In genomic region chr16:71338193-71338592, GRCh38 we compare ENCODE assay signal across 25 cellular contexts. TPM values are rescaled to one million over a fixed set of nuclear protein-coding genes. Genes with fewer than 3 reads are reported as not detected.
DNase-seq lines count a peak whose midpoint lies in the region; ATAC-seq, FAIRE-seq and TF ChIP-seq lines count a peak whose summit lies in the region.
"Had no signal": no experiment of that assay in that cellular context is flagged by ENCODE, and none has a peak within 500 bp of the region (broad histone marks: within the 10 kb centered on the region; RNA-seq: fewer than 3 reads in every experiment).

No MANE protein-coding gene starts in this region.

- POLR2A ChIA-PET in MCF 10A (lab: Yijun Ruan, JAX), result interaction anchor here (0.6 to 1.4 kb wide), 4 partner anchors 10 to 559 kb away, joined by 3 to 5 read pairs (median 4); partner anchors contain the start of gene CMTR2
- POLR2A ChIA-PET in naive thymus-derived CD8-positive, alpha-beta T cell (lab: Charles Lee), result no interaction called here

- H3K9me3 ChIP-seq in breast epithelium (no peaks in the 10 kb centered on the region), tibial artery (no peaks in the 10 kb centered on the region)

- H3K27ac ChIP-seq in breast epithelium (no peak overlapping the region), tibial artery (no peak overlapping the region)
- H3K27ac ChIP-seq: BLaER1 treated with 17β-estradiol and CSF1 and Interleukin-3, amounts not matched to agents 10 nM and 100 nM; left ventricle myocardium inferior had no signal

- no peak for TF ChIP-seq CTCF in MCF 10A (IDR thresholded peaks at IDR 0.05; ENCODE audit: unreplicated experiment)
- no peak for TF ChIP-seq CTCF in breast epithelium (IDR thresholded peaks at IDR 0.05)
- no peak for TF ChIP-seq CTCF in bronchial epithelial cell (IDR thresholded peaks at IDR 0.05; ENCODE audit: insufficient read depth, low read length, severe bottlenecking)
- no peak for TF ChIP-seq CTCF in HFFc6 (IDR thresholded peaks at IDR 0.05)
- no peak for TF ChIP-seq CTCF in tibial artery (IDR thresholded peaks at IDR 0.05)

- peaks cover 11% of the 10 kb centered on the region for H3K27me3 Mint-ChIP-seq in MCF 10A (ENCODE audit: insufficient read depth, unreplicated experiment)
- peaks cover 2% of the 10 kb centered on the region for H3K27me3 Mint-ChIP-seq in HFFc6 (ENCODE audit: insufficient read depth)
- H3K27me3 Mint-ChIP-seq in naive thymus-derived CD8-positive, alpha-beta T cell, result peaks cover 17 to 47% (median 36%) of the 10 kb centered on the region in 5 donors

- intact Hi-C loops in MCF 10A (cut with micrococcal nuclease), result no loop called here
- intact Hi-C loops in breast epithelium (cut with DNase I; ENCODE audit: low total_unique reads), result no loop called here
- intact Hi-C loops in tibial artery (cut with DNase I; ENCODE audit: low total_unique reads), result no loop called here

- H3K36me3 ChIP-seq in breast epithelium (no peaks in the 10 kb centered on the region), bronchial epithelial cell (ENCODE audit: control insufficient read depth, insufficient read depth, low read length) (no peaks in the 10 kb centered on the region), tibial artery (no peaks in the 10 kb centered on the region)
- H3K36me3 ChIP-seq: BLaER1 treated with 17β-estradiol and CSF1 and Interleukin-3, amounts not matched to agents 10 nM and 100 nM; left ventricle myocardium inferior had no signal

- no peak for ATAC-seq in GM21447 (IDR thresholded peaks at IDR 0.05; ENCODE audit: unreplicated experiment)
- no peak for ATAC-seq in naive thymus-derived CD8-positive, alpha-beta T cell
- ATAC-seq: GM23338 had no signal

- H3K4me1 ChIP-seq in breast epithelium (no peaks in the 10 kb centered on the region), tibial artery (no peaks in the 10 kb centered on the region)
- H3K4me1 ChIP-seq: left ventricle myocardium inferior had no signal

- DNase-seq in MCF 10A (ENCODE audit: unreplicated experiment) (peak; percentile 83), breast epithelium (ENCODE audit: low spot score in 2 of 2) (no peak), NCI-H460 (ENCODE audit: extremely low read depth, low read depth) (peak; percentile 35), bronchial epithelial cell (ENCODE audit: low read depth) (peak; percentile 88), HFFc6 (no peak), tibial artery (no peak)
- no peak for DNase-seq in naive thymus-derived CD8-positive, alpha-beta T cell
- DNase-seq: activated CD4-positive, alpha-beta memory T cell treated with anti-CD3 and anti-CD28 coated beads for 36 hours; activated naive CD4-positive, alpha-beta T cell; DMS 273 treated with DMSO at 0.1 percent for 48 hours; effector CD8-positive, alpha-beta T cell; glutamatergic neuron; left ventricle myocardium inferior; NCI-H1048; NCI-H2029; NCI-H446 treated with DMSO at 0.1 percent for 48 hours; stimulated activated CD4-positive, alpha-beta T cell treated with anti-CD3 and anti-CD28 coated beads, Interleukin-4, amount 100 ng/mL, for 24 hours; T-helper 1 cell had no signal

- H3K4me1 Mint-ChIP-seq in MCF 10A (ENCODE audit: insufficient read depth, unreplicated experiment) (peaks cover 23% of the 10 kb centered on the region), HFFc6 (ENCODE audit: low read depth) (peaks cover 7% of the 10 kb centered on the region)
- H3K4me1 Mint-ChIP-seq in naive thymus-derived CD8-positive, alpha-beta T cell, result no peaks in the 10 kb centered on the region
- H3K4me1 Mint-ChIP-seq: GM23338 had no signal

- no peak overlapping the region for H3K4me3 Mint-ChIP-seq in MCF 10A (ENCODE audit: unreplicated experiment)
- no peak overlapping the region for H3K4me3 Mint-ChIP-seq in HFFc6
- H3K4me3 Mint-ChIP-seq in naive thymus-derived CD8-positive, alpha-beta T cell, result no peak overlapping the region
- H3K4me3 Mint-ChIP-seq: activated CD4-positive, alpha-beta memory T cell treated with anti-CD3 and anti-CD28 coated beads for 36 hours; GM23338 had no signal

- H3K27ac Mint-ChIP-seq in MCF 10A (ENCODE audit: low read depth, unreplicated experiment), result no peak overlapping the region
- no peak overlapping the region for H3K27ac Mint-ChIP-seq in HFFc6
- H3K27ac Mint-ChIP-seq in naive thymus-derived CD8-positive, alpha-beta T cell, result no peak overlapping the region
- H3K27ac Mint-ChIP-seq: activated CD4-positive, alpha-beta memory T cell treated with anti-CD3 and anti-CD28 coated beads for 36 hours; GM23338 had no signal

- no peak for TF ChIP-seq POLR2A in breast epithelium (IDR thresholded peaks at IDR 0.05)

- H3K4me3 ChIP-seq in breast epithelium (no peak overlapping the region), bronchial epithelial cell (ENCODE audit: low read depth, low read length) (no peak overlapping the region), tibial artery (no peak overlapping the region)
- H3K4me3 ChIP-seq: BLaER1 treated with 17β-estradiol and CSF1 and Interleukin-3, amounts not matched to agents 10 nM and 100 nM; GM23338; left ventricle myocardium inferior; smooth muscle cell had no signal

- H3K9me3 Mint-ChIP-seq in MCF 10A (ENCODE audit: unreplicated experiment) (peaks cover 10% of the 10 kb centered on the region), HFFc6 (no peaks in the 10 kb centered on the region)
- H3K9me3 Mint-ChIP-seq in naive thymus-derived CD8-positive, alpha-beta T cell, result peaks cover 0 to 10% (median 3%) of the 10 kb centered on the region in 9 donors
- H3K9me3 Mint-ChIP-seq: activated CD4-positive, alpha-beta memory T cell treated with anti-CD3 and anti-CD28 coated beads for 36 hours had no signal

- peak; percentile 32 for FAIRE-seq in bronchial epithelial cell (lab: Jason Lieb, UNC)
- FAIRE-seq: A204.1 had no signal

- no TSS peak for BruUV-seq in MCF 10A (replicated peaks; lab: Mats Ljungman, UMichigan)

- no peaks in the 10 kb centered on the region for H3K27me3 ChIP-seq in breast epithelium
- no peaks in the 10 kb centered on the region for H3K27me3 ChIP-seq in bronchial epithelial cell (ENCODE audit: control insufficient read depth, insufficient read depth, low read length)
- H3K27me3 ChIP-seq in tibial artery, result peaks cover 0 to 15% of the 10 kb centered on the region in 2 donors
- H3K27me3 ChIP-seq: BLaER1 treated with 17β-estradiol and CSF1 and Interleukin-3, amounts not matched to agents 10 nM and 100 nM had no signal

- H3K36me3 Mint-ChIP-seq in MCF 10A (ENCODE audit: insufficient read depth, unreplicated experiment), result no peaks in the 10 kb centered on the region
- H3K36me3 Mint-ChIP-seq in HFFc6 (ENCODE audit: low read depth), result no peaks in the 10 kb centered on the region
- H3K36me3 Mint-ChIP-seq in naive thymus-derived CD8-positive, alpha-beta T cell, result peaks cover 0 to 9% (median 0%) of the 10 kb centered on the region in 3 donors
- H3K36me3 Mint-ChIP-seq: activated CD4-positive, alpha-beta memory T cell treated with anti-CD3 and anti-CD28 coated beads for 36 hours had no signal

- CTCF ChIA-PET in MCF 10A (lab: Yijun Ruan, JAX), result interaction anchor here (1.6 to 1.9 kb wide), 2 partner anchors 19 to 28 kb away, joined by 5 read pairs; no protein-coding TSS in a partner anchor

RNA-seq across cellular contexts. Expression of gene CALB2, which starts 20.3 kb away (rescaled TPM):
- 0.23 TPM in 1 of 2 replicates, not detected in the other for total RNA-seq in MCF 10A (2022)
- 100 to 1,000 TPM in 1 of 3 donors, 10 to 100 TPM in 1, 1 to 10 TPM in 1; 7.5 to 169 (median 22.2) TPM for total RNA-seq in breast epithelium
- total RNA-seq in NCI-H460 (2014; rRNA removed; shearing (Covaris generic)), result 1.6 TPM in 2 replicates
- polyA plus RNA-seq in NCI-H460 (2014; cell fraction: nucleus; rRNA removed), result 7.2 and 9.2 TPM in 2 replicates
- total RNA-seq in bronchial epithelial cell, result 0.26 and 2.2 TPM in 2 replicates
- 1 to 10 TPM in 1 of 6 experiments, under 1 TPM in 2, not detected in 3; 0.14 to 1.1 (median 0.70) TPM for total RNA-seq in HFFc6 (2021; fragmentation: NEBNext Ultra II Directional; extraction: Animal tissue kit (Norgen Biotek cat#: 25700))
- total RNA-seq in naive thymus-derived CD8-positive, alpha-beta T cell, result not detected
- not detected for polyA plus RNA-seq in naive thymus-derived CD8-positive, alpha-beta T cell
- total RNA-seq: activated CD4-positive, alpha-beta memory T cell treated with anti-CD3 and anti-CD28 coated beads for 36 hours; mononuclear cell; pulmonary artery endothelial cell had no signal

RNA-seq across cellular contexts. Expression of gene CMTR2, which starts 49.0 kb away (rescaled TPM):
- total RNA-seq in MCF 10A (2022), result 25.6 and 27.7 TPM in 2 replicates
- total RNA-seq in breast epithelium, result 10 to 100 TPM; 18.1 to 39.7 (median 29.5) TPM
- 21.9 and 28.0 TPM in 2 replicates for total RNA-seq in NCI-H460 (2014; rRNA removed; shearing (Covaris generic))
- 16.7 and 28.0 TPM in 2 replicates for polyA plus RNA-seq in NCI-H460 (2014; cell fraction: nucleus; rRNA removed)
- 37.4 and 42.9 TPM in 2 replicates for total RNA-seq in bronchial epithelial cell
- 10 to 100 TPM; 12.2 to 15.6 (median 14.8) TPM for total RNA-seq in HFFc6 (2021; fragmentation: NEBNext Ultra II Directional; extraction: Animal tissue kit (Norgen Biotek cat#: 25700))
- total RNA-seq in naive thymus-derived CD8-positive, alpha-beta T cell, result 10 to 100 TPM; 25.2 to 25.6 TPM
- polyA plus RNA-seq in naive thymus-derived CD8-positive, alpha-beta T cell, result 10 to 100 TPM; 16.6 to 24.1 (median 22.0) TPM

Comparison
In these comparisons a context has a peak if more than half of its experiments do, and no peak if none do; other contexts are left out.
1. DNase-seq: peak in MCF 10A (single experiment), NCI-H460 (single experiment) and bronchial epithelial cell (single experiment); none in breast epithelium (0 of 2), HFFc6 (single experiment), naive thymus-derived CD8-positive, alpha-beta T cell (0 of 10) and tibial artery (0 of 2).